11 cellular contexts compared by ENCODE assay signal in the genomic region with DNA sequence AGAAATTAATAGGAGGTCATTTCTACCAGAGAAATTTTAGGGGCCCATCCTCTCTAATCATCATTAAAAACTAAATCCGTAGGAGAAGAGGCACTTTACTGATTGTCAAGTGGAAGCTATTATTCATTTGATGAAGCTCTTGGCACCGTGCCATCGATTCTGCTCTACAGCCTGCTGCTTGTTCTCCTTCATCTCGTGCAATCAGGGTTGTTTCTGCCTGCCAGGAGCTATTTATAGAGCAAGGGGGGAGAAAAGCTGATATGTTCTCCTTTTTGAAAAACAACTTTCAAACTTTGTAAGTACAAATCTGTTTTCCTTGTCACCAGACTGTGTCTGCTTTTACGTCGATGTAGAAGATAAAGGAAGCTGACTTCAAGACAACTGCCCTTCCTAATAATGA.
DNase-seq lines count a peak whose midpoint lies in the region; ATAC-seq, FAIRE-seq and TF ChIP-seq lines count a peak whose summit lies in the region.
"Had no signal": no experiment of that assay in that cellular context is flagged by ENCODE, and none has a peak within 500 bp of the region (broad histone marks: within the 10 kb centered on the region; RNA-seq: fewer than 3 reads in every experiment).

No MANE protein-coding gene starts in this region.

- FAIRE-seq in K562 (lab: Jason Lieb, UNC): no peak

- peak; percentile 4 for DNase-seq in activated naive CD4-positive, alpha-beta T cell treated with anti-CD3 and anti-CD28 coated beads for 36 hours
- DNase-seq in activated naive CD4-positive, alpha-beta T cell treated with Interleukin-2 at 50 U/mL for 16 hours: no peak
- DNase-seq in NCI-H2107 treated with DMSO at 0.1 percent for 48 hours (lab: John Stamatoyannopoulos, UW; ENCODE audit: unreplicated experiment) (peak; percentile 68), K562 (ENCODE audit: extremely low read depth in 1 of 4, low spot score in 3 of 4) (peak in 1 of 4 experiments; percentile 7), superior temporal gyrus (ENCODE audit: extremely low spot score) (peak; percentile 51)
- DNase-seq in activated CD4-positive, CD25-positive, alpha-beta regulatory T cell (lab: John Stamatoyannopoulos, UW): no peak

- no peaks in the 10 kb centered on the region for H3K36me3 Mint-ChIP-seq in activated naive CD4-positive, alpha-beta T cell treated with anti-CD3 and anti-CD28 coated beads for 36 hours (ENCODE audit: low read depth)

- H3K36me3 ChIP-seq in K562 (ENCODE audit: control insufficient read depth, insufficient read depth, low read length): no peaks in the 10 kb centered on the region
- H3K36me3 ChIP-seq: gastroesophageal sphincter had no signal

- no peak overlapping the region for H3K9ac ChIP-seq in K562 (ENCODE audit: insufficient read depth in 1 of 2, low read depth in 2 of 2, low read length in 2 of 2)

- TF ChIP-seq RAD21 in K562 (CRISPR knock-in tag; conservative IDR thresholded peaks at IDR 0.05 in 1 of 2, IDR thresholded peaks at IDR 0.05 in 1 of 2): no peak

- no peak for TF ChIP-seq POLR2A in K562 (conservative IDR thresholded peaks at IDR 0.05)

- no peak for ATAC-seq in K562
- ATAC-seq in HG03439 (IDR thresholded peaks at IDR 0.05; ENCODE audit: unreplicated experiment): no peak
- ATAC-seq in GM19328 (IDR thresholded peaks at IDR 0.05; ENCODE audit: unreplicated experiment): no peak
- ATAC-seq: gastroesophageal sphincter, HCT116 had no signal

- no peaks in the 10 kb centered on the region for H4K20me1 ChIP-seq in K562 (replicated peaks; ENCODE audit: control insufficient read depth, insufficient read depth, low read length)

- H3K27me3 Mint-ChIP-seq in activated naive CD4-positive, alpha-beta T cell treated with anti-CD3 and anti-CD28 coated beads for 36 hours (ENCODE audit: low read depth): no peaks in the 10 kb centered on the region

- H3K9me3 ChIP-seq in K562 (replicated peaks; ENCODE audit: control insufficient read depth, insufficient read depth, low read depth, low read length): no peaks in the 10 kb centered on the region; the same call in 1 of the 2 replicates
- H3K9me3 ChIP-seq: gastroesophageal sphincter had no signal

- H3K79me2 ChIP-seq in K562 (ENCODE audit: control insufficient read depth, insufficient read depth, low read length): no peaks in the 10 kb centered on the region

- POLR2A ChIA-PET in K562 (lab: Yijun Ruan, JAX): no interaction called here

- in situ Hi-C loops in K562 (cut with MboI): no loop called here

- CTCF ChIA-PET in activated naive CD4-positive, alpha-beta T cell treated with anti-CD3 and anti-CD28 coated beads for 36 hours (lab: Charles Lee): no interaction called here
- CTCF ChIA-PET in K562 (lab: Yijun Ruan, JAX; ENCODE audit: low intra/inter-chr PET ratio): no interaction called here

- H3K4me2 ChIP-seq in K562 (ENCODE audit: insufficient read depth, low read length): no peak overlapping the region

- no peaks in the 10 kb centered on the region for H3K27me3 ChIP-seq in K562 (ENCODE audit: control insufficient read depth in 2 of 2, insufficient read depth in 2 of 2, low read length in 2 of 2)
- H3K27me3 ChIP-seq: gastroesophageal sphincter had no signal

- TF ChIP-seq CTCF in K562 (IDR thresholded peaks at IDR 0.05 in 2 of 3, conservative IDR thresholded peaks at IDR 0.05 in 1 of 3; ENCODE audit: insufficient read depth in 2 of 3, low read depth in 1 of 3, low read length in 3 of 3): no peak

- WGBS in K562 (ENCODE audit: insufficient coverage, low coverage, missing lambda C conversion rate): 0% methylated on average over 6 of the region's 6 CpGs

- no peak overlapping the region for H3K4me3 ChIP-seq in K562
- H3K4me3 ChIP-seq: gastroesophageal sphincter had no signal

- TF ChIP-seq EP300 in K562 (IDR thresholded peaks at IDR 0.05; ENCODE audit: low read length): no peak

- intact Hi-C loops in activated naive CD4-positive, alpha-beta T cell treated with anti-CD3 and anti-CD28 coated beads for 36 hours (cut with micrococcal nuclease): no loop called here
- intact Hi-C loops in K562 (cut with micrococcal nuclease): no loop called here

- no peak overlapping the region for H3K27ac Mint-ChIP-seq in activated naive CD4-positive, alpha-beta T cell treated with anti-CD3 and anti-CD28 coated beads for 36 hours

- H3K9me1 ChIP-seq in K562 (ENCODE audit: control insufficient read depth, insufficient read depth, low read length): no peaks in the 10 kb centered on the region

- peaks cover 2% of the 10 kb centered on the region for H3K9me3 Mint-ChIP-seq in activated naive CD4-positive, alpha-beta T cell treated with anti-CD3 and anti-CD28 coated beads for 36 hours
- H3K9me3 Mint-ChIP-seq: nephron had no signal

- H3K4me1 Mint-ChIP-seq in activated naive CD4-positive, alpha-beta T cell treated with anti-CD3 and anti-CD28 coated beads for 36 hours (ENCODE audit: low read depth): no peaks in the 10 kb centered on the region

- H3K4me1 ChIP-seq in K562 (replicated peaks in 1 of 2; ENCODE audit: control insufficient read depth in 2 of 2, insufficient read depth in 2 of 2, low read length in 2 of 2): no peaks in the 10 kb centered on the region
- H3K4me1 ChIP-seq: gastroesophageal sphincter had no signal

- BruUV-seq in K562 (replicated peaks; lab: Mats Ljungman, UMichigan): no TSS peak

- no peak overlapping the region for H2AFZ ChIP-seq in K562 (ENCODE audit: low read depth, low read length)

- H3K4me3 Mint-ChIP-seq in activated naive CD4-positive, alpha-beta T cell treated with anti-CD3 and anti-CD28 coated beads for 36 hours: no peak overlapping the region

- H3K27ac ChIP-seq in K562 (ENCODE audit: extremely low read depth, low read depth, low read length): no peak overlapping the region
- H3K27ac ChIP-seq: gastroesophageal sphincter had no signal

TF ChIP-seq in K562, 482 proteins besides CTCF, POLR2A, EP300 and RAD21:
- TF ChIP-seq NFIC (IDR thresholded peaks at IDR 0.05): peak; percentile 80
- TF ChIP-seq RBM22 (IDR thresholded peaks at IDR 0.05; ENCODE audit: low read depth, low read length, poor library complexity, severe bottlenecking): no peak
- TF ChIP-seq SIX5 (IDR thresholded peaks at IDR 0.05; ENCODE audit: borderline replicate concordance in 1 of 2, insufficient read depth in 1 of 2, low read depth in 1 of 2, low read length in 2 of 2): no peak
- TF ChIP-seq, protein P1, sequence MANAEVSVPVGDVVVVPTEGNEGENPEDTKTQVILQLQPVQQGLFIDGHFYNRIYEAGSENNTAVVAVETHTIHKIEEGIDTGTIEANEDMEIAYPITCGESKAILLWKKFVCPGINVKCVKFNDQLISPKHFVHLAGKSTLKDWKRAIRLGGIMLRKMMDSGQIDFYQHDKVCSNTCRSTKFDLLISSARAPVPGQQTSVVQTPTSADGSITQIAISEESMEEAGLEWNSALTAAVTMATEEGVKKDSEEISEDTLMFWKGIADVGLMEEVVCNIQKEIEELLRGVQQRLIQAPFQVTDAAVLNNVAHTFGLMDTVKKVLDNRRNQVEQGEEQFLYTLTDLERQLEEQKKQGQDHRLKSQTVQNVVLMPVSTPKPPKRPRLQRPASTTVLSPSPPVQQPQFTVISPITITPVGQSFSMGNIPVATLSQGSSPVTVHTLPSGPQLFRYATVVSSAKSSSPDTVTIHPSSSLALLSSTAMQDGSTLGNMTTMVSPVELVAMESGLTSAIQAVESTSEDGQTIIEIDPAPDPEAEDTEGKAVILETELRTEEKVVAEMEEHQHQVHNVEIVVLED (CRISPR knock-in tag; IDR thresholded peaks at IDR 0.05): no peak
- TF ChIP-seq NFIX (CRISPR knock-in tag; IDR thresholded peaks at IDR 0.05; ENCODE audit: low read depth): peak; percentile 49; the same call in 1 of the 2 replicates
- no peak for TF ChIP-seq NR2C1 (IDR thresholded peaks at IDR 0.05)
- no peak for TF ChIP-seq NR2C1 (tag; IDR thresholded peaks at IDR 0.05)

Comparison
In these comparisons a context has a peak if more than half of its experiments do, and no peak if none do; other contexts are left out.
1. DNase-seq: peak in activated naive CD4-positive, alpha-beta T cell treated with anti-CD3 and anti-CD28 coated beads for 36 hours (single experiment), NCI-H2107 treated with DMSO at 0.1 percent for 48 hours (single experiment) and superior temporal gyrus (single experiment); none in activated naive CD4-positive, alpha-beta T cell treated with Interleukin-2 at 50 U/mL for 16 hours (single experiment) and activated CD4-positive, CD25-positive, alpha-beta regulatory T cell (0 of 4).